In the genomic region with DNA sequence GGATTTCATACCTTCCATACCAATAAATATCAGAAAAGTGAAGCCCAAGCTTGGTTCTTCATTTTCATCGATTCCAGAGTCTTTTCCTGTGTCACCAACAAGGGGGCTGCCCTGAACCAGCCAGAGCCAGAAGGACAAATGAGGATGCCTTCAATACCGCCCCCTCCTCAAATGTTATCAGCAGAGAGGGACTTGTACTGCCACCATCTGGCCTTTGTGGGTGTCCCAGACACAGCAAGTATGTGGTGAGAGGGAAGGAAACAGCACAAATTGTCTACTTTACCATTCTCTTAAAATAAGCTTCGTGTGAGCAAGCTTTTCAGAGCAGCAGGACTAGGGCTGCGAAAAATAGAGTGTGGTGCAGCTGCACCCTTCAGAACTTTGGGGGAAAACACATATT, we compare ENCODE assay signal across 10 cellular contexts.
A peak's percentile ranks its signal among the peaks of the same experiment; 100 is the strongest.
DNase-seq lines count a peak whose midpoint lies in the region; ATAC-seq and TF ChIP-seq lines count a peak whose summit lies in the region.
"Had no signal": no experiment of that assay in that cellular context is flagged by ENCODE, and none has a peak within 500 bp of the region (broad histone marks: within the 10 kb centered on the region; RNA-seq: fewer than 3 reads in every experiment).

No MANE protein-coding gene starts in this region.

- H3K27ac Mint-ChIP-seq in activated CD4-positive, alpha-beta T cell treated with anti-CD3 and anti-CD28 coated beads, Interleukin-2, amount 10 ng/mL, durations not matched to agents 7 days and 5 days: peak overlapping the region; percentile 15
- no peak overlapping the region for H3K27ac Mint-ChIP-seq in activated CD4-positive, alpha-beta T cell treated with anti-CD3 and anti-CD28 coated beads, Interleukin-2, amount 10 ng/mL, durations not matched to agents 24 days and 14 days

- H3K4me1 Mint-ChIP-seq in activated CD4-positive, alpha-beta T cell treated with anti-CD3 and anti-CD28 coated beads, Interleukin-2, amount 10 ng/mL, durations not matched to agents 7 days and 5 days: peaks cover 53% of the 10 kb centered on the region
- H3K4me1 Mint-ChIP-seq in activated CD4-positive, alpha-beta T cell treated with anti-CD3 and anti-CD28 coated beads, Interleukin-2, amount 10 ng/mL, durations not matched to agents 24 days and 14 days: peaks cover 39% of the 10 kb centered on the region

- peak; percentile 35 for TF ChIP-seq CTCF in fibroblast of mammary gland (conservative IDR thresholded peaks at IDR 0.05; ENCODE audit: control insufficient read depth, insufficient read depth, low read depth, low read length)
- peak in 5 of 11 experiments; percentile 5 to 27 (median 20) for TF ChIP-seq CTCF in spleen (IDR thresholded peaks at IDR 0.05 in 8 of 11, conservative IDR thresholded peaks at IDR 0.05 in 3 of 11)

- no peak for ATAC-seq in HG03460 (IDR thresholded peaks at IDR 0.05; ENCODE audit: unreplicated experiment)
- no peak for ATAC-seq in GM18498 (IDR thresholded peaks at IDR 0.05; ENCODE audit: unreplicated experiment)

- intact Hi-C loops in activated CD4-positive, alpha-beta T cell treated with anti-CD3 and anti-CD28 coated beads, Interleukin-2, amount 10 ng/mL, durations not matched to agents 24 days and 14 days (cut with micrococcal nuclease): no loop called here
- intact Hi-C loops in spleen (cut with DNase I; ENCODE audit: low total_unique reads): no loop called here

- peaks cover 6% of the 10 kb centered on the region for H3K36me3 Mint-ChIP-seq in activated CD4-positive, alpha-beta T cell treated with anti-CD3 and anti-CD28 coated beads, Interleukin-2, amount 10 ng/mL, durations not matched to agents 7 days and 5 days (ENCODE audit: low read depth)
- no peaks in the 10 kb centered on the region for H3K36me3 Mint-ChIP-seq in activated CD4-positive, alpha-beta T cell treated with anti-CD3 and anti-CD28 coated beads, Interleukin-2, amount 10 ng/mL, durations not matched to agents 24 days and 14 days (ENCODE audit: low read depth)

- no peak for DNase-seq in activated CD4-positive, alpha-beta T cell treated with anti-CD3 and anti-CD28 coated beads, Interleukin-2, amount 10 ng/mL, durations not matched to agents 7 days and 5 days
- DNase-seq in activated CD4-positive, alpha-beta T cell treated with anti-CD3 and anti-CD28 coated beads, Interleukin-2, amount 10 ng/mL, durations not matched to agents 24 days and 14 days: no peak
- peak; percentile 33 for DNase-seq in NCI-H82 treated with DMSO at 0.1 percent for 48 hours (lab: John Stamatoyannopoulos, UW; ENCODE audit: unreplicated experiment)
- no peak for DNase-seq in fibroblast of mammary gland (ENCODE audit: low read depth)
- no peak for DNase-seq in spleen
- DNase-seq in activated naive CD4-positive, alpha-beta T cell (lab: John Stamatoyannopoulos, UW): no peak
- DNase-seq: activated gamma-delta T cell treated with Interleukin-2 at 50 U/mL for 16 hours had no signal

- H3K36me3 ChIP-seq in spleen: no peaks in the 10 kb centered on the region

- H3K27me3 Mint-ChIP-seq in activated CD4-positive, alpha-beta T cell treated with anti-CD3 and anti-CD28 coated beads, Interleukin-2, amount 10 ng/mL, durations not matched to agents 7 days and 5 days: peaks cover 8% of the 10 kb centered on the region
- H3K27me3 Mint-ChIP-seq in activated CD4-positive, alpha-beta T cell treated with anti-CD3 and anti-CD28 coated beads, Interleukin-2, amount 10 ng/mL, durations not matched to agents 24 days and 14 days: peaks cover 10% of the 10 kb centered on the region

- peaks cover 25 to 69% (median 49%) of the 10 kb centered on the region in 6 donors for H3K4me1 ChIP-seq in spleen

- H3K27ac ChIP-seq in spleen: peak overlapping the region in 6 of 8 donors; percentile 28 to 84 (median 76)
- H3K27ac ChIP-seq: parathyroid adenoma had no signal

- H3K27me3 ChIP-seq in spleen (replicated peaks in 1 of 7): no peaks in the 10 kb centered on the region

- no peak overlapping the region for H3K4me3 Mint-ChIP-seq in activated CD4-positive, alpha-beta T cell treated with anti-CD3 and anti-CD28 coated beads, Interleukin-2, amount 10 ng/mL, durations not matched to agents 7 days and 5 days
- no peak overlapping the region for H3K4me3 Mint-ChIP-seq in activated CD4-positive, alpha-beta T cell treated with anti-CD3 and anti-CD28 coated beads, Interleukin-2, amount 10 ng/mL, durations not matched to agents 24 days and 14 days

- H3K4me3 ChIP-seq in fibroblast of mammary gland (ENCODE audit: control insufficient read depth, low read depth, low read length) (no peak overlapping the region), spleen (no peak overlapping the region)

- CTCF ChIA-PET in activated CD4-positive, alpha-beta T cell treated with anti-CD3 and anti-CD28 coated beads, Interleukin-2, amount 10 ng/mL, durations not matched to agents 7 days and 5 days (lab: Charles Lee): interaction anchor here (1.2 to 1.9 kb wide), 4 partner anchors 9 to 14 kb away, joined by 3 to 6 read pairs (median 3); no protein-coding TSS in a partner anchor

- no peak for TF ChIP-seq POLR2A in spleen (IDR thresholded peaks at IDR 0.05)

- WGBS in spleen, 5 donors: 39 to 58% (median 49%) methylated on average over 4 of the region's 4 CpGs

- POLR2A ChIA-PET in activated CD4-positive, alpha-beta T cell treated with anti-CD3 and anti-CD28 coated beads, Interleukin-2, amount 10 ng/mL, durations not matched to agents 7 days and 5 days (lab: Charles Lee): no interaction called here

- H3K9me3 Mint-ChIP-seq in activated CD4-positive, alpha-beta T cell treated with anti-CD3 and anti-CD28 coated beads, Interleukin-2, amount 10 ng/mL, durations not matched to agents 7 days and 5 days: peaks cover 10% of the 10 kb centered on the region
- H3K9me3 Mint-ChIP-seq in activated CD4-positive, alpha-beta T cell treated with anti-CD3 and anti-CD28 coated beads, Interleukin-2, amount 10 ng/mL, durations not matched to agents 24 days and 14 days: no peaks in the 10 kb centered on the region

- H3K9me3 ChIP-seq in spleen: peaks cover 0 to 6% (median 0%) of the 10 kb centered on the region in 8 donors
